Comparison of ENCODE assay signal across 20 cellular contexts in genomic region chr12:92056290-92056689, GRCh38.
A peak's percentile ranks its signal among the peaks of the same experiment; 100 is the strongest.
DNase-seq lines count a peak whose midpoint lies in the region; ATAC-seq lines count a peak whose summit lies in the region.
"Had no signal": no experiment of that assay in that cellular context is flagged by ENCODE, and none has a peak within 500 bp of the region (broad histone marks: within the 10 kb centered on the region; RNA-seq: fewer than 3 reads in every experiment).

No MANE protein-coding gene starts in this region.

- CTCF ChIA-PET in activated CD8-positive, alpha-beta memory T cell treated with anti-CD3 and anti-CD28 coated beads, Interleukin-2, amount 10 ng/mL, durations not matched to agents 7 days and 5 days (lab: Charles Lee): no interaction called here
- CTCF ChIA-PET in CD4-positive, alpha-beta memory T cell (lab: Charles Lee; ENCODE audit: partially characterized antibody): interaction anchor here (0.7 to 6.0 kb wide), 2 partner anchors 14 to 81 kb away, joined by 3 to 26 read pairs; no protein-coding TSS in a partner anchor
- CTCF ChIA-PET in activated CD4-positive, alpha-beta memory T cell treated with anti-CD3 and anti-CD28 coated beads for 36 hours (lab: Charles Lee): interaction anchor here (0.7 to 1.4 kb wide), 2 partner anchors 23 to 185 kb away, joined by 3 to 4 read pairs; no protein-coding TSS in a partner anchor

- no peak for ATAC-seq in activated CD8-positive, alpha-beta memory T cell treated with anti-CD3 and anti-CD28 coated beads, Interleukin-2, amount 10 ng/mL, durations not matched to agents 7 days and 5 days
- no peak for ATAC-seq in GM18498 (IDR thresholded peaks at IDR 0.05; ENCODE audit: unreplicated experiment)

- intact Hi-C loops in CD4-positive, alpha-beta memory T cell (cut with micrococcal nuclease): loop anchor here (1.0 to 5.0 kb wide), 2 partner anchors 26 to 86 kb away; no protein-coding TSS in a partner anchor
- intact Hi-C loops in activated CD4-positive, alpha-beta memory T cell treated with anti-CD3 and anti-CD28 coated beads for 36 hours (cut with micrococcal nuclease): loop anchor here (1.0 kb wide), 2 partner anchors 8 to 9 kb away; no protein-coding TSS in a partner anchor

- H3K9me3 Mint-ChIP-seq in activated CD8-positive, alpha-beta memory T cell treated with anti-CD3 and anti-CD28 coated beads, Interleukin-2, amount 10 ng/mL, durations not matched to agents 7 days and 5 days (ENCODE audit: low read depth): peaks cover 3% of the 10 kb centered on the region
- H3K9me3 Mint-ChIP-seq in CD4-positive, alpha-beta memory T cell: peaks cover 0 to 7% (median 4%) of the 10 kb centered on the region in 8 donors
- peaks cover 5% of the 10 kb centered on the region for H3K9me3 Mint-ChIP-seq in activated CD4-positive, alpha-beta memory T cell treated with anti-CD3 and anti-CD28 coated beads for 36 hours

- no peak overlapping the region for H3K4me3 Mint-ChIP-seq in activated CD8-positive, alpha-beta memory T cell treated with anti-CD3 and anti-CD28 coated beads, Interleukin-2, amount 10 ng/mL, durations not matched to agents 7 days and 5 days
- peak overlapping the region in 6 of 8 donors; percentile 62 to 86 (median 75) for H3K4me3 Mint-ChIP-seq in CD4-positive, alpha-beta memory T cell
- H3K4me3 Mint-ChIP-seq in activated CD4-positive, alpha-beta memory T cell treated with anti-CD3 and anti-CD28 coated beads for 36 hours: no peak overlapping the region
- H3K4me3 Mint-ChIP-seq: CD14-positive monocyte had no signal

- no peak for DNase-seq in activated CD8-positive, alpha-beta memory T cell treated with anti-CD3 and anti-CD28 coated beads, Interleukin-2, amount 10 ng/mL, durations not matched to agents 7 days and 5 days
- DNase-seq in activated CD8-positive, alpha-beta memory T cell treated with anti-CD3 and anti-CD28 coated beads, Interleukin-2, amount 50 U/mL, for 4 hours: no peak
- no peak for DNase-seq in CD4-positive, alpha-beta memory T cell
- DNase-seq in activated CD4-positive, alpha-beta memory T cell treated with anti-CD3 and anti-CD28 coated beads for 36 hours: no peak
- DNase-seq in effector memory CD4-positive, alpha-beta T cell: no peak
- DNase-seq in HK-2 (ENCODE audit: unreplicated experiment) (no peak), AG08395 (ENCODE audit: low spot score) (no peak)
- DNase-seq: activated CD8-positive, alpha-beta memory T cell treated with anti-CD3 and anti-CD28 coated beads, Interleukin-2, amount 50 U/mL, for 48 hours; effector CD8-positive, alpha-beta T cell; HCEC 1CT; MG63; NCI-H1436; NCI-H510A treated with DMSO at 0.1 percent for 48 hours had no signal

- peaks cover 16% of the 10 kb centered on the region for H3K36me3 Mint-ChIP-seq in activated CD8-positive, alpha-beta memory T cell treated with anti-CD3 and anti-CD28 coated beads, Interleukin-2, amount 10 ng/mL, durations not matched to agents 7 days and 5 days
- H3K36me3 Mint-ChIP-seq in CD4-positive, alpha-beta memory T cell: peaks cover 7 to 14% of the 10 kb centered on the region in 2 donors
- peaks cover 10% of the 10 kb centered on the region for H3K36me3 Mint-ChIP-seq in activated CD4-positive, alpha-beta memory T cell treated with anti-CD3 and anti-CD28 coated beads for 36 hours
- H3K36me3 Mint-ChIP-seq: CD14-positive monocyte had no signal

- H3K36me3 ChIP-seq in CD4-positive, alpha-beta memory T cell (ENCODE audit: insufficient read depth, low read length): no peaks in the 10 kb centered on the region
- H3K36me3 ChIP-seq in effector memory CD4-positive, alpha-beta T cell (ENCODE audit: control insufficient read depth, insufficient read depth, low read length): no peaks in the 10 kb centered on the region
- H3K36me3 ChIP-seq: esophagus muscularis mucosa, MG63, neutrophil, prostate gland, suprapubic skin had no signal

- H3K9me3 ChIP-seq in CD4-positive, alpha-beta memory T cell (ENCODE audit: control insufficient read depth in 1 of 2, low read length in 2 of 2): no peaks in the 10 kb centered on the region
- no peaks in the 10 kb centered on the region for H3K9me3 ChIP-seq in effector memory CD4-positive, alpha-beta T cell (ENCODE audit: control insufficient read depth, low read length)
- H3K9me3 ChIP-seq: esophagus muscularis mucosa, neutrophil, prostate gland, suprapubic skin had no signal

- POLR2A ChIA-PET in CD4-positive, alpha-beta memory T cell (lab: Charles Lee; ENCODE audit: partially characterized antibody): interaction anchor here (1.0 to 8.2 kb wide), 7 partner anchors 15 to 277 kb away, joined by 3 to 113 read pairs (median 9); partner anchors contain the start of gene BTG1
- POLR2A ChIA-PET in activated CD4-positive, alpha-beta memory T cell treated with anti-CD3 and anti-CD28 coated beads for 36 hours (lab: Charles Lee): interaction anchor here (0.7 kb wide), 1 partner anchor 21 kb away, joined by 3 read pairs; no protein-coding TSS in a partner anchor

- peaks cover 35% of the 10 kb centered on the region for H3K4me1 Mint-ChIP-seq in activated CD8-positive, alpha-beta memory T cell treated with anti-CD3 and anti-CD28 coated beads, Interleukin-2, amount 10 ng/mL, durations not matched to agents 7 days and 5 days
- H3K4me1 Mint-ChIP-seq in CD4-positive, alpha-beta memory T cell: peaks cover 43 to 75% (median 61%) of the 10 kb centered on the region in 4 donors
- H3K4me1 Mint-ChIP-seq in activated CD4-positive, alpha-beta memory T cell treated with anti-CD3 and anti-CD28 coated beads for 36 hours (ENCODE audit: low read depth): peaks cover 67% of the 10 kb centered on the region

- H3K27ac Mint-ChIP-seq in activated CD8-positive, alpha-beta memory T cell treated with anti-CD3 and anti-CD28 coated beads, Interleukin-2, amount 10 ng/mL, durations not matched to agents 7 days and 5 days: peak overlapping the region; percentile 81
- H3K27ac Mint-ChIP-seq in CD4-positive, alpha-beta memory T cell: peak overlapping the region; percentile 81 to 99 (median 96)
- H3K27ac Mint-ChIP-seq in activated CD4-positive, alpha-beta memory T cell treated with anti-CD3 and anti-CD28 coated beads for 36 hours: peak overlapping the region; percentile 76

- no peaks in the 10 kb centered on the region for H3K27me3 Mint-ChIP-seq in activated CD8-positive, alpha-beta memory T cell treated with anti-CD3 and anti-CD28 coated beads, Interleukin-2, amount 10 ng/mL, durations not matched to agents 7 days and 5 days
- H3K27me3 Mint-ChIP-seq in CD4-positive, alpha-beta memory T cell: no peaks in the 10 kb centered on the region
- no peaks in the 10 kb centered on the region for H3K27me3 Mint-ChIP-seq in activated CD4-positive, alpha-beta memory T cell treated with anti-CD3 and anti-CD28 coated beads for 36 hours

- no peak overlapping the region for H3K4me3 ChIP-seq in CD4-positive, alpha-beta memory T cell (ENCODE audit: low read length in 2 of 2)
- H3K4me3 ChIP-seq in effector memory CD4-positive, alpha-beta T cell (ENCODE audit: insufficient read depth, low read depth, low read length, poor library complexity, severe bottlenecking): no peak overlapping the region
- H3K4me3 ChIP-seq: esophagus muscularis mucosa, MG63, prostate gland, SK-N-MC, suprapubic skin had no signal

- no peaks in the 10 kb centered on the region for H3K27me3 ChIP-seq in CD4-positive, alpha-beta memory T cell (ENCODE audit: insufficient read depth, low read length)
- no peaks in the 10 kb centered on the region for H3K27me3 ChIP-seq in effector memory CD4-positive, alpha-beta T cell (replicated peaks; ENCODE audit: control insufficient read depth, insufficient read depth, low read length, poor library complexity, severe bottlenecking)
- H3K27me3 ChIP-seq: esophagus muscularis mucosa, MG63, neutrophil, suprapubic skin had no signal

- H3K27ac ChIP-seq in CD4-positive, alpha-beta memory T cell (ENCODE audit: low read depth, low read length): peak overlapping the region; percentile 38
- H3K27ac ChIP-seq in effector memory CD4-positive, alpha-beta T cell (ENCODE audit: insufficient read depth, low read length, poor library complexity, severe bottlenecking): peak overlapping the region; percentile 61
- H3K27ac ChIP-seq: esophagus muscularis mucosa, neutrophil, prostate gland, SK-N-MC, suprapubic skin had no signal

- H3K4me1 ChIP-seq in CD4-positive, alpha-beta memory T cell (ENCODE audit: insufficient read depth, low read length): peaks cover 59% of the 10 kb centered on the region
- H3K4me1 ChIP-seq in effector memory CD4-positive, alpha-beta T cell (ENCODE audit: control insufficient read depth, insufficient read depth, low read length, poor library complexity, severe bottlenecking): peaks cover 14% of the 10 kb centered on the region
- H3K4me1 ChIP-seq: prostate gland had no signal

Comparison
In these comparisons a context has a peak if more than half of its experiments do, and no peak if none do; other contexts are left out.
1. H3K4me3 Mint-ChIP-seq: peak in CD4-positive, alpha-beta memory T cell (6 of 8); none in activated CD8-positive, alpha-beta memory T cell treated with anti-CD3 and anti-CD28 coated beads, Interleukin-2, amount 10 ng/mL, durations not matched to agents 7 days and 5 days (single experiment) and activated CD4-positive, alpha-beta memory T cell treated with anti-CD3 and anti-CD28 coated beads for 36 hours (single experiment).
2. Peak in every context shown above with its lines, with median percentiles within 50 percentile points of each other: H3K27ac Mint-ChIP-seq.